Comparison of ENCODE assay signal across 15 cellular contexts in the genomic region with DNA sequence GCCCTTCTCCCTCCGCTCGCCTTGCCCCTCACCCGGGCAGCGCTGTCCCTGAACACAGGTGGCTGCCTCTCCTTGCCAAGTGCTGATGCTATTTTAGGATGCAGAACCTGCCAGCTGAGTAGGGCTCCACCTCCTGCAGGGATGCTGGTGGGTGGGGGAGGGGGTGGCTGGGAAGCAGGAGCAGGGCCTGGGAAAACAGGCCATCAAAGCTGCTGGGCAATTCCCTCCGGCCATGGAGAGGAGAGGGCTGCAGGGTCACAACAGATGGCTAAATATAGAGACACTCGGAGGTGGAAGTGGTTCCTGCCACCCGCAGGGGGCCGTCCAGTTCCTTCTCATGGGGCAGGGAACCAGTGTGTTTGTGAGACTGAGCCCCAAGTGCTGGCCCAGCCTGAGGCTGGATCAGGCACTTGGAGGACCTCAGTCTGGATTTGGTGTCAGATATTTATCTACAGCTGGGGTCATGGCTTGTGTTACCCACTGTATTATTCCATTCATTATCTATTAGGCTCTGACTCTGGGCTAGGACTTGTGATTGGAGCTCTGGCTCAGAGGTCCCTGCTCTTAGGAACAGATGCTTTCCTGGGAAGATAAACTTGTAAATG. TPM values are rescaled to one million over a fixed set of nuclear protein-coding genes. Genes with fewer than 3 reads are reported as not detected.
DNase-seq lines count a peak whose midpoint lies in the region; ATAC-seq and TF ChIP-seq lines count a peak whose summit lies in the region.
"Had no signal": no experiment of that assay in that cellular context is flagged by ENCODE, and none has a peak within 500 bp of the region (broad histone marks: within the 10 kb centered on the region; RNA-seq: fewer than 3 reads in every experiment).

No MANE protein-coding gene starts in this region.

- DNase-seq in NCI-H1694 treated with DMSO at 0.1 percent for 48 hours (lab: John Stamatoyannopoulos, UW) (peak; percentile 28), NCI-H1694 (lab: John Stamatoyannopoulos, UW) (no peak), SJCRH30 (peak; percentile 15 to 24), right atrium auricular region (ENCODE audit: low spot score) (no peak), NCI-H526 treated with DMSO at 0.1 percent for 48 hours (lab: John Stamatoyannopoulos, UW) (no peak), T-helper 1 cell (no peak), NCI-H510A treated with DMSO at 0.1 percent for 48 hours (lab: John Stamatoyannopoulos, UW) (no peak)
- DNase-seq in stimulated activated naive B cell treated with anti-CD40 and anti-IgM and Interleukin-4, amounts not matched to agents 10 μg/mL and 1 μg/mL and 100 μg/mL, for 72 hours = no peak
- DNase-seq: activated CD4-positive, alpha-beta T cell treated with anti-CD3 and anti-CD28 coated beads for 4 hours; amygdala; lower lobe of right lung; small intestine had no signal

- H3K9me3 ChIP-seq in SJCRH30 (replicated peaks) (no peaks in the 10 kb centered on the region), right atrium auricular region (no peaks in the 10 kb centered on the region)
- H3K9me3 ChIP-seq: A549, lower lobe of right lung had no signal

- no peaks in the 10 kb centered on the region for H3K27me3 ChIP-seq in SJCRH30
- no peaks in the 10 kb centered on the region for H3K27me3 ChIP-seq in right atrium auricular region

- H3K4me3 ChIP-seq in SJCRH30 = no peak overlapping the region
- no peak overlapping the region for H3K4me3 ChIP-seq in right atrium auricular region
- H3K4me3 ChIP-seq: A549, lower lobe of right lung had no signal

- H3K36me3 ChIP-seq in SJCRH30 = no peaks in the 10 kb centered on the region
- no peaks in the 10 kb centered on the region for H3K36me3 ChIP-seq in right atrium auricular region
- H3K36me3 ChIP-seq: lower lobe of right lung had no signal

- H3K4me1 ChIP-seq in SJCRH30 (no peaks in the 10 kb centered on the region), right atrium auricular region (peaks cover 0 to 44% of the 10 kb centered on the region in 2 donors)
- H3K4me1 ChIP-seq: A549 had no signal

- H3K27ac Mint-ChIP-seq in stimulated activated naive B cell treated with anti-CD40 and anti-IgM and Interleukin-4, amounts not matched to agents 10 μg/mL and 1 μg/mL and 100 μg/mL, for 72 hours = peak overlapping the region; percentile 71

- peak; percentile 65 to 77 for ATAC-seq in stimulated activated naive B cell treated with anti-CD40 and anti-IgM and Interleukin-4, amounts not matched to agents 10 μg/mL and 1 μg/mL and 100 μg/mL, for 72 hours (replicated peaks)
- ATAC-seq: A549, esophagus mucosa, lower lobe of right lung had no signal

- peaks cover 0 to 2% of the 10 kb centered on the region in 2 donors for H3K9me3 Mint-ChIP-seq in stimulated activated naive B cell treated with anti-CD40 and anti-IgM and Interleukin-4, amounts not matched to agents 10 μg/mL and 1 μg/mL and 100 μg/mL, for 72 hours

- peaks cover 34 to 62% of the 10 kb centered on the region in 2 donors for H3K4me1 Mint-ChIP-seq in stimulated activated naive B cell treated with anti-CD40 and anti-IgM and Interleukin-4, amounts not matched to agents 10 μg/mL and 1 μg/mL and 100 μg/mL, for 72 hours

- H3K4me3 Mint-ChIP-seq in stimulated activated naive B cell treated with anti-CD40 and anti-IgM and Interleukin-4, amounts not matched to agents 10 μg/mL and 1 μg/mL and 100 μg/mL, for 72 hours = no peak overlapping the region

- peak in 1 of 2 donors; percentile 41 for TF ChIP-seq CTCF in right atrium auricular region (IDR thresholded peaks at IDR 0.05)

- H3K27me3 Mint-ChIP-seq in stimulated activated naive B cell treated with anti-CD40 and anti-IgM and Interleukin-4, amounts not matched to agents 10 μg/mL and 1 μg/mL and 100 μg/mL, for 72 hours = peaks cover 0 to 17% of the 10 kb centered on the region in 2 donors

- H3K36me3 Mint-ChIP-seq in stimulated activated naive B cell treated with anti-CD40 and anti-IgM and Interleukin-4, amounts not matched to agents 10 μg/mL and 1 μg/mL and 100 μg/mL, for 72 hours = peaks cover 18 to 37% of the 10 kb centered on the region in 2 donors

- H3K27ac ChIP-seq in SJCRH30 (no peak overlapping the region), right atrium auricular region (peak overlapping the region; percentile 12 to 32)
- H3K27ac ChIP-seq: A549, lower lobe of right lung, RWPE1 had no signal

RNA-seq across cellular contexts. Expression of a gene that starts 59.6 kb away (rescaled TPM):
- 0.15 and 0.30 TPM in 2 replicates for total RNA-seq in SJCRH30 (2014; rRNA removed; shearing (Covaris generic))
- 10 to 100 TPM; 37.9 to 56.0 TPM for total RNA-seq in right atrium auricular region

Comparison
In these comparisons a context has a peak if more than half of its experiments do, and no peak if none do; other contexts are left out.
1. DNase-seq: peak in NCI-H1694 treated with DMSO at 0.1 percent for 48 hours (single experiment) and SJCRH30 (2 of 2); none in NCI-H1694 (single experiment), right atrium auricular region (single experiment), stimulated activated naive B cell treated with anti-CD40 and anti-IgM and Interleukin-4, amounts not matched to agents 10 μg/mL and 1 μg/mL and 100 μg/mL, for 72 hours (single experiment), NCI-H526 treated with DMSO at 0.1 percent for 48 hours (single experiment), T-helper 1 cell (0 of 5) and NCI-H510A treated with DMSO at 0.1 percent for 48 hours (single experiment).
2. RNA of a gene that starts 59.6 kb away (total RNA-seq): 37.9 to 56.0 TPM in right atrium auricular region; 0.15 to 0.30 TPM in SJCRH30; every median in the first group is over 10 times any median in the second.